35 cellular contexts compared by ENCODE assay signal in genomic region chr11:84536456-84536855, GRCh38.
"Had no signal": no experiment of that assay in that cellular context is flagged by ENCODE, and none has a peak within 500 bp of the region (broad histone marks: within the 10 kb centered on the region; RNA-seq: fewer than 3 reads in every experiment).

No MANE protein-coding gene starts in this region.

- H3K36me3 Mint-ChIP-seq: activated naive CD4-positive, alpha-beta T cell treated with anti-CD3 and anti-CD28 coated beads, Interleukin-2, amount 10 ng/mL, durations not matched to agents 7 days and 5 days; activated naive CD4-positive, alpha-beta T cell treated with anti-CD3 and anti-CD28 coated beads, Interleukin-2, amount 50 U/mL, for 24 hours; activated naive CD8-positive, alpha-beta T cell; activated naive CD8-positive, alpha-beta T cell treated with anti-CD3 and anti-CD28 coated beads for 36 hours; activated naive CD8-positive, alpha-beta T cell treated with anti-CD3 and anti-CD28 coated beads, Interleukin-2, amount 10 ng/mL, durations not matched to agents 7 days and 5 days; brain had no signal

- H3K27me3 Mint-ChIP-seq: activated naive CD4-positive, alpha-beta T cell treated with anti-CD3 and anti-CD28 coated beads, Interleukin-2, amount 10 ng/mL, durations not matched to agents 7 days and 5 days; activated naive CD4-positive, alpha-beta T cell treated with anti-CD3 and anti-CD28 coated beads, Interleukin-2, amount 50 U/mL, for 24 hours; activated naive CD8-positive, alpha-beta T cell; activated naive CD8-positive, alpha-beta T cell treated with anti-CD3 and anti-CD28 coated beads for 36 hours; activated naive CD8-positive, alpha-beta T cell treated with anti-CD3 and anti-CD28 coated beads, Interleukin-2, amount 10 ng/mL, durations not matched to agents 7 days and 5 days; activated naive CD8-positive, alpha-beta T cell treated with anti-CD3 and anti-CD28 coated beads, Interleukin-2, amount 50 U/mL, for 24 hours; activated T-cell treated with anti-CD3 and anti-CD28 coated beads, Interleukin-2, amount 50 U/mL, for 24 hours; activated T-helper 17 cell treated with anti-CD3 and anti-CD28 coated beads, Interleukin-2, amount 50 U/mL, for 72 hours; brain; central memory CD8-positive, alpha-beta T cell had no signal

- H3K27ac Mint-ChIP-seq: activated naive CD4-positive, alpha-beta T cell treated with anti-CD3 and anti-CD28 coated beads, Interleukin-2, amount 50 U/mL, for 24 hours; activated naive CD4-positive, alpha-beta T cell treated with anti-CD3 and anti-CD28 coated beads, Interleukin-2, amount 50 U/mL, for 72 hours; activated naive CD8-positive, alpha-beta T cell; activated naive CD8-positive, alpha-beta T cell treated with anti-CD3 and anti-CD28 coated beads for 36 hours; activated naive CD8-positive, alpha-beta T cell treated with anti-CD3 and anti-CD28 coated beads, Interleukin-2, amount 10 ng/mL, durations not matched to agents 7 days and 5 days; activated naive CD8-positive, alpha-beta T cell treated with anti-CD3 and anti-CD28 coated beads, Interleukin-2, amount 50 U/mL, for 24 hours; activated T-cell treated with anti-CD3 and anti-CD28 coated beads, Interleukin-2, amount 50 U/mL, for 24 hours; activated T-cell treated with anti-CD3 and anti-CD28 coated beads, Interleukin-2, amount 50 U/mL, for 72 hours; activated T-helper 1 cell treated with anti-CD3 and anti-CD28 coated beads, Interleukin-12 subunit alpha, Interleukin-12 subunit beta, Interleukin-2, Interleukin-4 antibody, amounts not matched to agents 30 ng/mL and 10 ng/mL and 1 ng/mL, durations not matched to agents 14 hours and 24 hours and 36 hours; activated T-helper 17 cell treated with anti-CD3 and anti-CD28 coated beads, Interleukin-2, amount 50 U/mL, for 72 hours; activated T-helper 2 cell treated with anti-CD3 and anti-CD28 coated beads, Interferon-gamma antibody, Interleukin-2, Interleukin-4, amounts not matched to agents 10 μg/mL and 5 μg/mL and 100 μg/mL, durations not matched to agents 14 hours and 24 hours and 36 hours; brain had no signal

- H3K4me1 Mint-ChIP-seq: activated naive CD4-positive, alpha-beta T cell treated with anti-CD3 and anti-CD28 coated beads, Interleukin-2, amount 10 ng/mL, durations not matched to agents 7 days and 5 days; activated naive CD4-positive, alpha-beta T cell treated with anti-CD3 and anti-CD28 coated beads, Interleukin-2, amount 50 U/mL, for 24 hours; activated naive CD8-positive, alpha-beta T cell treated with anti-CD3 and anti-CD28 coated beads for 36 hours; activated naive CD8-positive, alpha-beta T cell treated with anti-CD3 and anti-CD28 coated beads, Interleukin-2, amount 10 ng/mL, durations not matched to agents 7 days and 5 days; activated naive CD8-positive, alpha-beta T cell treated with anti-CD3 and anti-CD28 coated beads, Interleukin-2, amount 50 U/mL, for 24 hours; activated T-helper 17 cell treated with anti-CD3 and anti-CD28 coated beads, Interleukin-2, amount 50 U/mL, for 72 hours; central memory CD8-positive, alpha-beta T cell had no signal

- H3K4me3 Mint-ChIP-seq: activated naive CD4-positive, alpha-beta T cell treated with anti-CD3 and anti-CD28 coated beads, Interleukin-2, amount 10 ng/mL, durations not matched to agents 7 days and 5 days; activated naive CD4-positive, alpha-beta T cell treated with anti-CD3 and anti-CD28 coated beads, Interleukin-2, amount 50 U/mL, for 24 hours; activated naive CD8-positive, alpha-beta T cell; activated naive CD8-positive, alpha-beta T cell treated with anti-CD3 and anti-CD28 coated beads for 36 hours; activated naive CD8-positive, alpha-beta T cell treated with anti-CD3 and anti-CD28 coated beads, Interleukin-2, amount 10 ng/mL, durations not matched to agents 7 days and 5 days; activated naive CD8-positive, alpha-beta T cell treated with anti-CD3 and anti-CD28 coated beads, Interleukin-2, amount 50 U/mL, for 24 hours; activated T-cell treated with anti-CD3 and anti-CD28 coated beads, Interleukin-2, amount 50 U/mL, for 24 hours; activated T-cell treated with anti-CD3 and anti-CD28 coated beads, Interleukin-2, amount 50 U/mL, for 4 hours; activated T-cell treated with anti-CD3 and anti-CD28 coated beads, Interleukin-2, amount 50 U/mL, for 72 hours; activated T-helper 1 cell treated with anti-CD3 and anti-CD28 coated beads, Interleukin-12 subunit alpha, Interleukin-12 subunit beta, Interleukin-2, Interleukin-4 antibody, amounts not matched to agents 30 ng/mL and 10 ng/mL and 1 ng/mL, durations not matched to agents 14 hours and 24 hours and 36 hours; activated T-helper 17 cell treated with anti-CD3 and anti-CD28 coated beads, Interleukin-2, amount 50 U/mL, for 72 hours; brain; central memory CD8-positive, alpha-beta T cell had no signal

- H3K9me3 Mint-ChIP-seq: activated naive CD8-positive, alpha-beta T cell treated with anti-CD3 and anti-CD28 coated beads, Interleukin-2, amount 10 ng/mL, durations not matched to agents 7 days and 5 days had no signal

- FAIRE-seq: astrocyte, bronchial epithelial cell had no signal

- DNase-seq: activated effector memory CD4-positive, alpha-beta T cell treated with anti-CD3 and anti-CD28 coated beads, Interleukin-2, amount 50 U/mL, for 16 hours; activated effector memory CD4-positive, alpha-beta T cell treated with Interleukin-2 at 50 U/mL for 16 hours; activated gamma-delta T cell; activated gamma-delta T cell treated with Interleukin-2 at 50 U/mL for 16 hours; activated naive CD4-positive, alpha-beta T cell; activated naive CD4-positive, alpha-beta T cell treated with anti-CD3 and anti-CD28 coated beads, Interleukin-2, amount 10 ng/mL, durations not matched to agents 7 days and 5 days; activated naive CD4-positive, alpha-beta T cell treated with anti-CD3 and anti-CD28 coated beads, Interleukin-2, amount 50 U/mL, for 16 hours; activated naive CD4-positive, alpha-beta T cell treated with Interleukin-2 at 50 U/mL for 16 hours; activated naive CD8-positive, alpha-beta T cell treated with anti-CD3 and anti-CD28 coated beads for 36 hours; activated naive CD8-positive, alpha-beta T cell treated with anti-CD3 and anti-CD28 coated beads, Interleukin-2, amount 10 ng/mL, durations not matched to agents 7 days and 5 days; activated naive CD8-positive, alpha-beta T cell treated with anti-CD3 and anti-CD28 coated beads, Interleukin-2, amount 50 U/mL, for 24 hours; activated T-cell treated with anti-CD3 and anti-CD28 coated beads, Interleukin-2, amount 50 U/mL, for 1 hour; activated T-cell treated with anti-CD3 and anti-CD28 coated beads, Interleukin-2, amount 50 U/mL, for 24 hours; activated T-cell treated with anti-CD3 and anti-CD28 coated beads, Interleukin-2, amount 50 U/mL, for 4 hours; activated T-cell treated with anti-CD3 and anti-CD28 coated beads, Interleukin-2, amount 50 U/mL, for 48 hours; activated T-cell treated with anti-CD3 and anti-CD28 coated beads, Interleukin-2, amount 50 U/mL, for 72 hours; adrenal gland; amniotic stem cell; amygdala; anterior cingulate cortex; aorta; body of pancreas; brain microvascular endothelial cell; central memory CD4-positive, alpha-beta T cell; cerebellar nuclear complex had no signal
